1 cellular context compared by ENCODE assay signal in the genomic region with DNA sequence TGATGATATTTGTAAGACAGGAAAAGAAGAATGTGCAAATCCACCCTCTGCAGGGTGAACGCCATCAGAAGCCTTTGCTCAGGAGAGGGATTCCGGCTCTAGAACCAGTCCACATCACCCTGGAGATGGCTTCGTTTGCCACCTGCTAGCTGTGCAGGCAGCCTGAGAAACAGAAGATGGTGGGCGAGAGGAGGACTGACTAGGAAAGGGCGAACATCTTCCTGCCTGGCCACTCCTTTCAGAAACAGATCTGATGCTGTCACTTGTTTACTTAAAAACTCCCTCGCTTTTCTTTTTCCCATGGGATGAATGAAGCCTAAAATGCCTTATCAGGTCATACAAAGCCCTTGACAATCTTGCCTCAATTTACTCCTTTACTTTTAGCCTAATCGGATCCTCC.
TF ChIP-seq lines count a peak whose summit lies in the region.

No MANE protein-coding gene starts in this region.

TF ChIP-seq in HepG2, 621 proteins besides CTCF, POLR2A, EP300 and RAD21:
- TF ChIP-seq ZUFSP (CRISPR knock-in tag; IDR thresholded peaks at IDR 0.05; ENCODE audit: borderline replicate concordance) (no peak), FOXA1 (IDR thresholded peaks at IDR 0.05) (no peak), FOXA1 (CRISPR knock-in tag; IDR thresholded peaks at IDR 0.05) (peak; percentile 54), ZNF383 (CRISPR knock-in tag; IDR thresholded peaks at IDR 0.05; ENCODE audit: borderline replicate concordance) (no peak), HOXA9 (CRISPR knock-in tag; IDR thresholded peaks at IDR 0.05; ENCODE audit: borderline replicate concordance) (no peak), ZZZ3 (CRISPR knock-in tag; IDR thresholded peaks at IDR 0.05; ENCODE audit: borderline replicate concordance) (no peak), ZNF7 (CRISPR knock-in tag; IDR thresholded peaks at IDR 0.05) (no peak), ZBTB1 (CRISPR knock-in tag; IDR thresholded peaks at IDR 0.05; ENCODE audit: borderline replicate concordance) (no peak), SP4 (CRISPR knock-in tag; IDR thresholded peaks at IDR 0.05) (peak; percentile 37; the same call in 1 of the 2 replicates), FOXA3 (CRISPR knock-in tag; IDR thresholded peaks at IDR 0.05) (0 out of 2 replicates have a peak, but pooled peaks have one; percentile 25), ZBTB14 (CRISPR knock-in tag; IDR thresholded peaks at IDR 0.05) (peak; percentile 21; the same call in 1 of the 2 replicates), TBP (CRISPR knock-in tag; IDR thresholded peaks at IDR 0.05) (no peak), ZBTB49 (CRISPR knock-in tag; IDR thresholded peaks at IDR 0.05; ENCODE audit: borderline replicate concordance) (no peak)
- TF ChIP-seq, protein P1, sequence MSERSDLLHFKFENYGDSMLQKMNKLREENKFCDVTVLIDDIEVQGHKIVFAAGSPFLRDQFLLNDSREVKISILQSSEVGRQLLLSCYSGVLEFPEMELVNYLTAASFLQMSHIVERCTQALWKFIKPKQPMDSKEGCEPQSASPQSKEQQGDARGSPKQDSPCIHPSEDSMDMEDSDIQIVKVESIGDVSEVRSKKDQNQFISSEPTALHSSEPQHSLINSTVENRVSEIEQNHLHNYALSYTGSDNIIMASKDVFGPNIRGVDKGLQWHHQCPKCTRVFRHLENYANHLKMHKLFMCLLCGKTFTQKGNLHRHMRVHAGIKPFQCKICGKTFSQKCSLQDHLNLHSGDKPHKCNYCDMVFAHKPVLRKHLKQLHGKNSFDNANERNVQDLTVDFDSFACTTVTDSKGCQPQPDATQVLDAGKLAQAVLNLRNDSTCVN (CRISPR knock-in tag; IDR thresholded peaks at IDR 0.05; ENCODE audit: borderline replicate concordance) = 0 out of 2 replicates have a peak, but pooled peaks have one; percentile 39
- TF ChIP-seq, protein P2, sequence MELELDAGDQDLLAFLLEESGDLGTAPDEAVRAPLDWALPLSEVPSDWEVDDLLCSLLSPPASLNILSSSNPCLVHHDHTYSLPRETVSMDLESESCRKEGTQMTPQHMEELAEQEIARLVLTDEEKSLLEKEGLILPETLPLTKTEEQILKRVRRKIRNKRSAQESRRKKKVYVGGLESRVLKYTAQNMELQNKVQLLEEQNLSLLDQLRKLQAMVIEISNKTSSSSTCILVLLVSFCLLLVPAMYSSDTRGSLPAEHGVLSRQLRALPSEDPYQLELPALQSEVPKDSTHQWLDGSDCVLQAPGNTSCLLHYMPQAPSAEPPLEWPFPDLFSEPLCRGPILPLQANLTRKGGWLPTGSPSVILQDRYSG (CRISPR knock-in tag; IDR thresholded peaks at IDR 0.05) = no peak
TF ChIP-seq in HepG2: peak in this region for 5.
